In the genomic region with DNA sequence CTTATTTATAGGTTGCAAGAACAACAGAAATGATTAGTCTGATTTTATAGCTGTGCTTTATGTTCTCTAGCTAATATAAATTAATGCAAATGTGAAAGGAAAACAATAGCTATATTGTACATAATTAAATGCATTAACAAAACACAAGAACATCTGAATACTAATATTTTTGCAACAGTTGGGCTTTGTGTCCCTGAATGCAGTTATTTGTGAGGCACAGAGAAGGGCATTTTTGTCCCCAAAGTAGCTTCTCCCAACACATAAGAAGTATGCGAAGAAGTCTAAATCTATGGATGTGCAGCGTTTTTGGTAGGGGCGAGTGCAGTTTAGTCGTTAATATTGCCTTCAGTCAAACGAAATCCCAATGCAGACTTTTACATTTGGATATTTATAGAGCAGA, we compare ENCODE assay signal across 19 cellular contexts.
"Had no signal": no experiment of that assay in that cellular context is flagged by ENCODE, and none has a peak within 500 bp of the region (broad histone marks: within the 10 kb centered on the region; RNA-seq: fewer than 3 reads in every experiment).

No MANE protein-coding gene starts in this region.

- H3K4me3 Mint-ChIP-seq: activated CD8-positive, alpha-beta T cell treated with anti-CD3 and anti-CD28 coated beads for 36 hours; activated T-cell treated with anti-CD3 and anti-CD28 coated beads, Interleukin-2, amount 50 U/mL, for 4 hours; nephron; T-helper 17 cell had no signal

- H3K27me3 Mint-ChIP-seq: activated CD8-positive, alpha-beta T cell treated with anti-CD3 and anti-CD28 coated beads for 36 hours; progenitor cell of endocrine pancreas; T-helper 17 cell had no signal

- H3K36me3 ChIP-seq: uterus, WERI-Rb-1 had no signal

- H3K27ac ChIP-seq: coronary artery, heart left ventricle, right lobe of liver, tibial artery, uterus, WERI-Rb-1 had no signal

- DNase-seq: activated CD4-positive, alpha-beta T cell treated with anti-CD3 and anti-CD28 coated beads for 4 hours; activated CD8-positive, alpha-beta T cell treated with anti-CD3 and anti-CD28 coated beads for 36 hours; activated effector memory CD4-positive, alpha-beta T cell treated with Interleukin-2 at 50 U/mL for 16 hours; activated naive CD4-positive, alpha-beta T cell treated with anti-CD3 and anti-CD28 coated beads, Interleukin-2, amount 50 U/mL, for 16 hours; activated T-cell treated with anti-CD3 and anti-CD28 coated beads, Interleukin-2, amount 50 U/mL, for 4 hours; central memory CD4-positive, alpha-beta T cell; effector CD4-positive, alpha-beta T cell; foreskin fibroblast; heart left ventricle; occipital lobe; right lobe of liver; T-helper 17 cell; tibial artery; uterus; WERI-Rb-1 had no signal

- H3K9me3 Mint-ChIP-seq: activated CD8-positive, alpha-beta T cell treated with anti-CD3 and anti-CD28 coated beads for 36 hours; activated T-cell treated with anti-CD3 and anti-CD28 coated beads, Interleukin-2, amount 50 U/mL, for 4 hours had no signal

- ATAC-seq: activated CD8-positive, alpha-beta T cell treated with anti-CD3 and anti-CD28 coated beads for 36 hours; activated T-cell treated with anti-CD3 and anti-CD28 coated beads, Interleukin-2, amount 50 U/mL, for 4 hours; T-helper 17 cell had no signal

- H3K27ac Mint-ChIP-seq: activated CD8-positive, alpha-beta T cell treated with anti-CD3 and anti-CD28 coated beads for 36 hours; progenitor cell of endocrine pancreas had no signal

- H3K27me3 ChIP-seq: heart left ventricle, right lobe of liver, tibial artery, uterus had no signal

- H3K4me1 ChIP-seq: right lobe of liver, tibial artery, uterus had no signal

- H3K9me3 ChIP-seq: heart left ventricle, right lobe of liver, tibial artery, uterus had no signal

- H3K4me3 ChIP-seq: coronary artery, heart left ventricle, lung, right lobe of liver, tibial artery, uterus had no signal
